8 cellular contexts compared by ENCODE assay signal in genomic region chr3:155382396-155383042, GRCh38.
DNase-seq lines count a peak whose midpoint lies in the region; ATAC-seq and TF ChIP-seq lines count a peak whose summit lies in the region.

No MANE protein-coding gene starts in this region.

- no peaks in the 10 kb centered on the region for H3K27me3 Mint-ChIP-seq in activated CD8-positive, alpha-beta T cell treated with anti-CD3 and anti-CD28 coated beads, Interleukin-2, amount 10 ng/mL, durations not matched to agents 7 days and 5 days (ENCODE audit: low read depth)

- ATAC-seq in activated CD8-positive, alpha-beta T cell treated with anti-CD3 and anti-CD28 coated beads, Interleukin-2, amount 10 ng/mL, durations not matched to agents 7 days and 5 days, result no peak
- ATAC-seq in sciatic nerve (peak; percentile 92), GM18520 (IDR thresholded peaks at IDR 0.05; ENCODE audit: unreplicated experiment) (no peak), HG02610 (IDR thresholded peaks at IDR 0.05; ENCODE audit: unreplicated experiment) (no peak)

- no peaks in the 10 kb centered on the region for H3K4me1 Mint-ChIP-seq in activated CD8-positive, alpha-beta T cell treated with anti-CD3 and anti-CD28 coated beads, Interleukin-2, amount 10 ng/mL, durations not matched to agents 7 days and 5 days (ENCODE audit: low read depth)

- no peaks in the 10 kb centered on the region for H3K9me3 Mint-ChIP-seq in activated CD8-positive, alpha-beta T cell treated with anti-CD3 and anti-CD28 coated beads, Interleukin-2, amount 10 ng/mL, durations not matched to agents 7 days and 5 days (ENCODE audit: insufficient read depth)

- POLR2A ChIA-PET in activated CD8-positive, alpha-beta T cell treated with anti-CD3 and anti-CD28 coated beads, Interleukin-2, amount 10 ng/mL, durations not matched to agents 7 days and 5 days (lab: Charles Lee), result interaction anchor here (0.6 kb wide), 1 partner anchor 123 kb away, joined by 3 read pairs; no protein-coding TSS in a partner anchor

- H3K9me3 ChIP-seq in left ventricle myocardium inferior (replicated peaks), result no peaks in the 10 kb centered on the region

- H3K27ac Mint-ChIP-seq in activated CD8-positive, alpha-beta T cell treated with anti-CD3 and anti-CD28 coated beads, Interleukin-2, amount 10 ng/mL, durations not matched to agents 7 days and 5 days, result no peak overlapping the region

- no peaks in the 10 kb centered on the region for H3K27me3 ChIP-seq in left ventricle myocardium inferior (ENCODE audit: low read depth)

- peaks cover 12% of the 10 kb centered on the region for H3K4me1 ChIP-seq in left ventricle myocardium inferior

- no peaks in the 10 kb centered on the region for H3K36me3 Mint-ChIP-seq in activated CD8-positive, alpha-beta T cell treated with anti-CD3 and anti-CD28 coated beads, Interleukin-2, amount 10 ng/mL, durations not matched to agents 7 days and 5 days (ENCODE audit: low read depth)

- peak; percentile 83 for TF ChIP-seq CTCF in HFF-Myc (IDR thresholded peaks at IDR 0.05; ENCODE audit: low read depth, low read length, missing control alignments)
- peak; percentile 70 for TF ChIP-seq CTCF in left ventricle myocardium inferior (IDR thresholded peaks at IDR 0.05; ENCODE audit: borderline replicate concordance)

- no peak overlapping the region for H3K4me3 Mint-ChIP-seq in activated CD8-positive, alpha-beta T cell treated with anti-CD3 and anti-CD28 coated beads, Interleukin-2, amount 10 ng/mL, durations not matched to agents 7 days and 5 days

- DNase-seq in ELR (ENCODE audit: low read depth), result peak; percentile 75
- DNase-seq in HFF-Myc (ENCODE audit: extremely low read depth, low read depth), result peak; percentile 52
- peak; percentile 77 to 86 for DNase-seq in NCI-H2081 (lab: John Stamatoyannopoulos, UW)
- DNase-seq in activated CD8-positive, alpha-beta T cell treated with anti-CD3 and anti-CD28 coated beads, Interleukin-2, amount 10 ng/mL, durations not matched to agents 7 days and 5 days, result peak; percentile 23
- DNase-seq in left ventricle myocardium inferior, result peak; percentile 77
- DNase-seq in sciatic nerve (ENCODE audit: low spot score), result peak; percentile 85

- H3K27ac ChIP-seq in left ventricle myocardium inferior (replicated peaks), result no peak overlapping the region

- H3K36me3 ChIP-seq in left ventricle myocardium inferior, result no peaks in the 10 kb centered on the region

- intact Hi-C loops in left ventricle myocardium inferior (cut with micrococcal nuclease), result loop anchor here (10.0 kb wide), 1 partner anchor 322 kb away; no protein-coding TSS in a partner anchor
- intact Hi-C loops in sciatic nerve (cut with DNase I), result no loop called here

- H3K4me3 ChIP-seq in HFF-Myc (replicated peaks; ENCODE audit: low read depth, low read length) (no peak overlapping the region), left ventricle myocardium inferior (no peak overlapping the region)

- CTCF ChIA-PET in activated CD8-positive, alpha-beta T cell treated with anti-CD3 and anti-CD28 coated beads, Interleukin-2, amount 10 ng/mL, durations not matched to agents 7 days and 5 days (lab: Charles Lee), result interaction anchor here (1.0 to 2.6 kb wide), 2 partner anchors 318 to 319 kb away, joined by 4 to 8 read pairs; no protein-coding TSS in a partner anchor

Comparison
In these comparisons a context has a peak if more than half of its experiments do, and no peak if none do; other contexts are left out.
1. DNase-seq: peak in every context shown above with its lines; median percentile 85 in sciatic nerve; 82 in NCI-H2081; 77 in left ventricle myocardium inferior; 75 in ELR; 52 in HFF-Myc; 23 in activated CD8-positive, alpha-beta T cell treated with anti-CD3 and anti-CD28 coated beads, Interleukin-2, amount 10 ng/mL, durations not matched to agents 7 days and 5 days.